ENCODE assay signal across 1 cellular context in the genomic region with DNA sequence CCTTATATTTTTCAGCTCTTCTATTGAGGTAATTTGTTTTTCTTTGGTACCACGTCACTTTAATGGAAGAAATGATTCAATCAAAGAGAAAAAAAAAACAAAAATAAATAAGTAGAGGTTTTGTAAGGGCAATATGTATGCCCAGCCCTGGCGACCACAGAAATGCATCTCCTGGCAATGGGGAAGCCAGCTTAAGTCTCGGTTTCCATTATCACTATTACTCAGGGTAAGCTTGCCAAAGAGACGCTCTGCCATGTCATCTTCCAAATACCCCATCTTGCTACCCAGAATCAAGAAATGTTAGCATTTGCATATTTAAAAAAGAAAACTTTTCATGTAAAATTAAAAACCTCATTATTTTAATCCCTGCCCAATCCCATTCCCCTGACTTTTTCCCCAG.
TF ChIP-seq lines count a peak whose summit lies in the region.

No MANE protein-coding gene starts in this region.

TF ChIP-seq in GM12878, 131 proteins besides CTCF, POLR2A, EP300 and RAD21 (continued from another document):
- TF ChIP-seq, protein P1, sequence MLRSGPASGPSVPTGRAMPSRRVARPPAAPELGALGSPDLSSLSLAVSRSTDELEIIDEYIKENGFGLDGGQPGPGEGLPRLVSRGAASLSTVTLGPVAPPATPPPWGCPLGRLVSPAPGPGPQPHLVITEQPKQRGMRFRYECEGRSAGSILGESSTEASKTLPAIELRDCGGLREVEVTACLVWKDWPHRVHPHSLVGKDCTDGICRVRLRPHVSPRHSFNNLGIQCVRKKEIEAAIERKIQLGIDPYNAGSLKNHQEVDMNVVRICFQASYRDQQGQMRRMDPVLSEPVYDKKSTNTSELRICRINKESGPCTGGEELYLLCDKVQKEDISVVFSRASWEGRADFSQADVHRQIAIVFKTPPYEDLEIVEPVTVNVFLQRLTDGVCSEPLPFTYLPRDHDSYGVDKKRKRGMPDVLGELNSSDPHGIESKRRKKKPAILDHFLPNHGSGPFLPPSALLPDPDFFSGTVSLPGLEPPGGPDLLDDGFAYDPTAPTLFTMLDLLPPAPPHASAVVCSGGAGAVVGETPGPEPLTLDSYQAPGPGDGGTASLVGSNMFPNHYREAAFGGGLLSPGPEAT (IDR thresholded peaks at IDR 0.05; ENCODE audit: low read depth) = no peak
- TF ChIP-seq, protein P2, sequence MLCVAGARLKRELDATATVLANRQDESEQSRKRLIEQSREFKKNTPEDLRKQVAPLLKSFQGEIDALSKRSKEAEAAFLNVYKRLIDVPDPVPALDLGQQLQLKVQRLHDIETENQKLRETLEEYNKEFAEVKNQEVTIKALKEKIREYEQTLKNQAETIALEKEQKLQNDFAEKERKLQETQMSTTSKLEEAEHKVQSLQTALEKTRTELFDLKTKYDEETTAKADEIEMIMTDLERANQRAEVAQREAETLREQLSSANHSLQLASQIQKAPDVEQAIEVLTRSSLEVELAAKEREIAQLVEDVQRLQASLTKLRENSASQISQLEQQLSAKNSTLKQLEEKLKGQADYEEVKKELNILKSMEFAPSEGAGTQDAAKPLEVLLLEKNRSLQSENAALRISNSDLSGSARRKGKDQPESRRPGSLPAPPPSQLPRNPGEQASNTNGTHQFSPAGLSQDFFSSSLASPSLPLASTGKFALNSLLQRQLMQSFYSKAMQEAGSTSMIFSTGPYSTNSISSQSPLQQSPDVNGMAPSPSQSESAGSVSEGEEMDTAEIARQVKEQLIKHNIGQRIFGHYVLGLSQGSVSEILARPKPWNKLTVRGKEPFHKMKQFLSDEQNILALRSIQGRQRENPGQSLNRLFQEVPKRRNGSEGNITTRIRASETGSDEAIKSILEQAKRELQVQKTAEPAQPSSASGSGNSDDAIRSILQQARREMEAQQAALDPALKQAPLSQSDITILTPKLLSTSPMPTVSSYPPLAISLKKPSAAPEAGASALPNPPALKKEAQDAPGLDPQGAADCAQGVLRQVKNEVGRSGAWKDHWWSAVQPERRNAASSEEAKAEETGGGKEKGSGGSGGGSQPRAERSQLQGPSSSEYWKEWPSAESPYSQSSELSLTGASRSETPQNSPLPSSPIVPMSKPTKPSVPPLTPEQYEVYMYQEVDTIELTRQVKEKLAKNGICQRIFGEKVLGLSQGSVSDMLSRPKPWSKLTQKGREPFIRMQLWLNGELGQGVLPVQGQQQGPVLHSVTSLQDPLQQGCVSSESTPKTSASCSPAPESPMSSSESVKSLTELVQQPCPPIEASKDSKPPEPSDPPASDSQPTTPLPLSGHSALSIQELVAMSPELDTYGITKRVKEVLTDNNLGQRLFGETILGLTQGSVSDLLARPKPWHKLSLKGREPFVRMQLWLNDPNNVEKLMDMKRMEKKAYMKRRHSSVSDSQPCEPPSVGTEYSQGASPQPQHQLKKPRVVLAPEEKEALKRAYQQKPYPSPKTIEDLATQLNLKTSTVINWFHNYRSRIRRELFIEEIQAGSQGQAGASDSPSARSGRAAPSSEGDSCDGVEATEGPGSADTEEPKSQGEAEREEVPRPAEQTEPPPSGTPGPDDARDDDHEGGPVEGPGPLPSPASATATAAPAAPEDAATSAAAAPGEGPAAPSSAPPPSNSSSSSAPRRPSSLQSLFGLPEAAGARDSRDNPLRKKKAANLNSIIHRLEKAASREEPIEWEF (IDR thresholded peaks at IDR 0.05; ENCODE audit: insufficient replicate concordance, low read depth, low read length) = no peak
- no peak for TF ChIP-seq YY1 (IDR thresholded peaks at IDR 0.05; ENCODE audit: low read depth, low read length)
- TF ChIP-seq, protein P3, sequence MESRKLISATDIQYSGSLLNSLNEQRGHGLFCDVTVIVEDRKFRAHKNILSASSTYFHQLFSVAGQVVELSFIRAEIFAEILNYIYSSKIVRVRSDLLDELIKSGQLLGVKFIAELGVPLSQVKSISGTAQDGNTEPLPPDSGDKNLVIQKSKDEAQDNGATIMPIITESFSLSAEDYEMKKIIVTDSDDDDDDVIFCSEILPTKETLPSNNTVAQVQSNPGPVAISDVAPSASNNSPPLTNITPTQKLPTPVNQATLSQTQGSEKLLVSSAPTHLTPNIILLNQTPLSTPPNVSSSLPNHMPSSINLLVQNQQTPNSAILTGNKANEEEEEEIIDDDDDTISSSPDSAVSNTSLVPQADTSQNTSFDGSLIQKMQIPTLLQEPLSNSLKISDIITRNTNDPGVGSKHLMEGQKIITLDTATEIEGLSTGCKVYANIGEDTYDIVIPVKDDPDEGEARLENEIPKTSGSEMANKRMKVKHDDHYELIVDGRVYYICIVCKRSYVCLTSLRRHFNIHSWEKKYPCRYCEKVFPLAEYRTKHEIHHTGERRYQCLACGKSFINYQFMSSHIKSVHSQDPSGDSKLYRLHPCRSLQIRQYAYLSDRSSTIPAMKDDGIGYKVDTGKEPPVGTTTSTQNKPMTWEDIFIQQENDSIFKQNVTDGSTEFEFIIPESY (IDR thresholded peaks at IDR 0.05) = no peak
- TF ChIP-seq, protein P4, sequence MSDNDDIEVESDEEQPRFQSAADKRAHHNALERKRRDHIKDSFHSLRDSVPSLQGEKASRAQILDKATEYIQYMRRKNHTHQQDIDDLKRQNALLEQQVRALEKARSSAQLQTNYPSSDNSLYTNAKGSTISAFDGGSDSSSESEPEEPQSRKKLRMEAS (IDR thresholded peaks at IDR 0.05; ENCODE audit: low read depth, low read length) = no peak
TF ChIP-seq in GM12878: peak in this region for 0.
